Comparison of ENCODE assay signal across 31 cellular contexts in genomic region chr22:16957781-16958180, GRCh38. TPM values are rescaled to one million over a fixed set of nuclear protein-coding genes. Genes with fewer than 3 reads are reported as not detected.
DNase-seq lines count a peak whose midpoint lies in the region; ATAC-seq, FAIRE-seq and TF ChIP-seq lines count a peak whose summit lies in the region.
"Had no signal": no experiment of that assay in that cellular context is flagged by ENCODE, and none has a peak within 500 bp of the region (broad histone marks: within the 10 kb centered on the region; RNA-seq: fewer than 3 reads in every experiment).

No MANE protein-coding gene starts in this region.

- H2AFZ ChIP-seq in H9 (ENCODE audit: low read length): no peak overlapping the region
- H2AFZ ChIP-seq: PC-9 had no signal

- in situ Hi-C loops in G401 (cut with HindIII; ENCODE audit: low sequenced_read_pairs): no loop called here

- no peak overlapping the region for H4K8ac ChIP-seq in H9 (replicated peaks; ENCODE audit: insufficient read length, low read depth, low read length)

- TF ChIP-seq CTCF in H9 (conservative IDR thresholded peaks at IDR 0.05) (no peak), chondrocyte (IDR thresholded peaks at IDR 0.05) (no peak)

- H4K5ac ChIP-seq in H9 (ENCODE audit: insufficient read length, low read depth, low read length): no peak overlapping the region

- H3K36me3 Mint-ChIP-seq in H9 (ENCODE audit: insufficient read depth in 1 of 3, low read depth in 3 of 3) (peaks cover 5 to 6% (median 5%) of the 10 kb centered on the region in 3 experiments; a peak in 4 of 7 replicates), chondrocyte (ENCODE audit: low read depth) (no peaks in the 10 kb centered on the region)
- H3K36me3 Mint-ChIP-seq: CD14-positive monocyte; CD8-positive, alpha-beta memory T cell had no signal

- H3T11ph ChIP-seq in H9 (ENCODE audit: low read length): no peak overlapping the region

- no peak overlapping the region for H3K27ac Mint-ChIP-seq in H9
- no peak overlapping the region for H3K27ac Mint-ChIP-seq in chondrocyte (ENCODE audit: unreplicated experiment)
- H3K27ac Mint-ChIP-seq: CD8-positive, alpha-beta memory T cell had no signal

- H3K9me3 Mint-ChIP-seq in H9 (peaks cover 87 to 93% of the 10 kb centered on the region in 2 experiments), chondrocyte (ENCODE audit: low read depth) (peaks cover 2% of the 10 kb centered on the region)
- H3K9me3 Mint-ChIP-seq: CD8-positive, alpha-beta memory T cell had no signal

- DNase-seq in H9 (peak; percentile 17), chondrocyte (ENCODE audit: low spot score) (peak; percentile 63), mesenteric fat pad (ENCODE audit: low spot score) (peak; percentile 78), frontal cortex (ENCODE audit: low spot score in 2 of 2) (no peak), G401 (ENCODE audit: low spot score) (no peak)
- DNase-seq in activated naive CD4-positive, alpha-beta T cell treated with Interleukin-2 at 50 U/mL for 16 hours: no peak
- DNase-seq: CD8-positive, alpha-beta memory T cell; DMS 273 treated with DMSO at 0.1 percent for 48 hours; DMS79; KBM-7; MG63; NCI-H1105 treated with DMSO at 0.1 percent for 48 hours; NCI-H146; NCI-H1930; NCI-H2107; NCI-H446; NCI-H524 treated with DMSO at 0.1 percent for 48 hours; NCI-H774; NK-92 treated with Interleukin-12 subunit alpha and Interleukin-12 subunit beta, amount 100 ng/mL, for 24 hours; PC-9; SHP77; T-helper 1 cell had no signal

- H2BK12ac ChIP-seq in H9 (ENCODE audit: insufficient read length, low read depth, low read length): no peak overlapping the region

- H3K4ac ChIP-seq in H9 (ENCODE audit: low read depth, low read length): no peak overlapping the region

- H3K27ac ChIP-seq in BLaER1 treated with 17β-estradiol and CSF1 and Interleukin-3, amounts not matched to agents 10 nM and 100 nM: no peak overlapping the region
- H3K27ac ChIP-seq in H9 (ENCODE audit: insufficient read length, low read depth, low read length): no peak overlapping the region
- H3K27ac ChIP-seq: PC-9 had no signal

- no peaks in the 10 kb centered on the region for H3K23me2 ChIP-seq in H9 (ENCODE audit: insufficient read length, low read depth, low read length, poor library complexity, severe bottlenecking)

- H3K4me3 ChIP-seq in BLaER1 treated with 17β-estradiol and CSF1 and Interleukin-3, amounts not matched to agents 10 nM and 100 nM: no peak overlapping the region
- H3K4me3 ChIP-seq: MG63, PC-9 had no signal

- H3K79me2 ChIP-seq in H9 (ENCODE audit: insufficient read depth, low read length): no peaks in the 10 kb centered on the region

- H3K9ac ChIP-seq in BLaER1 treated with 17β-estradiol and CSF1 and Interleukin-3, amounts not matched to agents 10 nM and 100 nM: no peak overlapping the region
- H3K9ac ChIP-seq in H9 (ENCODE audit: extremely low read depth, insufficient read length, low read length): no peak overlapping the region

- no peak overlapping the region for H2BK20ac ChIP-seq in H9 (ENCODE audit: low read depth, low read length, poor library complexity, severe bottlenecking)

- H3K79me1 ChIP-seq in H9 (ENCODE audit: insufficient read depth, low read depth, low read length, poor library complexity, severe bottlenecking): no peaks in the 10 kb centered on the region

- H3K4me2 ChIP-seq in BLaER1 treated with 17β-estradiol and CSF1 and Interleukin-3, amounts not matched to agents 10 nM and 100 nM: peak overlapping the region in 6 of 11 experiments; percentile 0 to 72 (median 31); a peak in 7 of 22 replicates
- no peak overlapping the region for H3K4me2 ChIP-seq in H9 (ENCODE audit: insufficient read depth, insufficient read length, low read length)
- H3K4me2 ChIP-seq: PC-9 had no signal

- H3K9me3 ChIP-seq in BLaER1 treated with 17β-estradiol and CSF1 and Interleukin-3, amounts not matched to agents 10 nM and 100 nM (replicated peaks in 1 of 11): no peaks in the 10 kb centered on the region
- H3K9me3 ChIP-seq in H9 (ENCODE audit: control insufficient read depth, low read depth, low read length): no peaks in the 10 kb centered on the region
- H3K9me3 ChIP-seq: MG63 had no signal

- peaks cover 12% of the 10 kb centered on the region for H3K27me3 Mint-ChIP-seq in H9 (ENCODE audit: low read depth)
- H3K27me3 Mint-ChIP-seq in chondrocyte (ENCODE audit: low read depth): no peaks in the 10 kb centered on the region

- no peaks in the 10 kb centered on the region for H3K27me3 ChIP-seq in BLaER1 treated with 17β-estradiol and CSF1 and Interleukin-3, amounts not matched to agents 10 nM and 100 nM
- no peaks in the 10 kb centered on the region for H3K27me3 ChIP-seq in H9 (ENCODE audit: insufficient read depth, low read length)
- H3K27me3 ChIP-seq: MG63 had no signal

- no peak for ATAC-seq in GM18502 (IDR thresholded peaks at IDR 0.05; ENCODE audit: poor library complexity, unreplicated experiment)

- H3K4me1 Mint-ChIP-seq in H9 (no peaks in the 10 kb centered on the region), chondrocyte (ENCODE audit: low read depth) (no peaks in the 10 kb centered on the region)
- H3K4me1 Mint-ChIP-seq: CD14-positive monocyte; CD8-positive, alpha-beta memory T cell had no signal

- H3K23ac ChIP-seq in H9 (ENCODE audit: insufficient read length, low read depth, low read length): no peak overlapping the region

- no peak overlapping the region; the same call in 1 of the 2 replicates for H3K14ac ChIP-seq in H9 (ENCODE audit: insufficient read depth, low read length)

- no peak for FAIRE-seq in frontal cortex (lab: Jason Lieb, UNC)
- FAIRE-seq: A204.1, H1, HTR-8/SVneo had no signal

- no peaks in the 10 kb centered on the region for H4K20me1 ChIP-seq in BLaER1 treated with 17β-estradiol and CSF1 and Interleukin-3, amounts not matched to agents 10 nM and 100 nM
- no peaks in the 10 kb centered on the region for H4K20me1 ChIP-seq in H9 (ENCODE audit: control insufficient read depth, insufficient read depth, insufficient read length)

- H2BK5ac ChIP-seq in H9 (ENCODE audit: insufficient read length, low read length): no peak overlapping the region

- H3K4me3 Mint-ChIP-seq in H9 (no peak overlapping the region), chondrocyte (ENCODE audit: unreplicated experiment) (no peak overlapping the region)
- H3K4me3 Mint-ChIP-seq: CD14-positive monocyte had no signal

- H3K4me1 ChIP-seq in BLaER1 treated with 17β-estradiol and CSF1 and Interleukin-3, amounts not matched to agents 10 nM and 100 nM: peaks cover 6 to 80% (median 72%) of the 10 kb centered on the region in 10 experiments; a peak in 17 of 20 replicates
- H3K4me1 ChIP-seq in H9 (ENCODE audit: insufficient read depth, low read length): no peaks in the 10 kb centered on the region

- H2AK5ac ChIP-seq in H9 (ENCODE audit: insufficient read length, low read length): no peak overlapping the region

- no peak overlapping the region for H4K91ac ChIP-seq in H9 (ENCODE audit: insufficient read length, low read depth, low read length)

- WGBS in H9 (ENCODE audit: extremely low coverage, insufficient read length, low lambda C conversion rate): no CpG with 5 or more reads among the region's 7 CpGs

- H3K18ac ChIP-seq in H9 (ENCODE audit: insufficient read length, low read depth, low read length): no peak overlapping the region

- no peak overlapping the region for H2BK15ac ChIP-seq in H9 (ENCODE audit: low read depth, low read length)

- no peak overlapping the region for H2BK120ac ChIP-seq in H9 (ENCODE audit: low read depth, low read length, poor library complexity, severe bottlenecking)

- H3K36me3 ChIP-seq in BLaER1 treated with 17β-estradiol and CSF1 and Interleukin-3, amounts not matched to agents 10 nM and 100 nM: no peaks in the 10 kb centered on the region
- H3K36me3 ChIP-seq: MG63 had no signal

- H3K56ac ChIP-seq in H9 (ENCODE audit: insufficient read length, low read depth, low read length): no peak overlapping the region

RNA-seq across cellular contexts. Expression of gene GAB4, which starts 50.2 kb away (rescaled TPM):
- total RNA-seq in H9 (2021): not detected in 2 replicates
- not detected in 3 replicates for total RNA-seq in chondrocyte
- total RNA-seq in mesenteric fat pad: not detected
- not detected for total RNA-seq in frontal cortex
- total RNA-seq in G401 (2014; rRNA removed; shearing (Covaris generic)): not detected in 2 replicates
- total RNA-seq: CD8-positive, alpha-beta memory T cell; LHCN-M2; PC-9; RPMI7951; SK-MEL-5 had no signal

Comparison
In these comparisons a context has a peak if more than half of its experiments do, and no peak if none do; other contexts are left out.
1. DNase-seq: peak in H9 (single experiment), chondrocyte (single experiment) and mesenteric fat pad (single experiment); none in frontal cortex (0 of 2), G401 (single experiment) and activated naive CD4-positive, alpha-beta T cell treated with Interleukin-2 at 50 U/mL for 16 hours (single experiment).